Comparison of ENCODE assay signal across 1 cellular context in the genomic region with DNA sequence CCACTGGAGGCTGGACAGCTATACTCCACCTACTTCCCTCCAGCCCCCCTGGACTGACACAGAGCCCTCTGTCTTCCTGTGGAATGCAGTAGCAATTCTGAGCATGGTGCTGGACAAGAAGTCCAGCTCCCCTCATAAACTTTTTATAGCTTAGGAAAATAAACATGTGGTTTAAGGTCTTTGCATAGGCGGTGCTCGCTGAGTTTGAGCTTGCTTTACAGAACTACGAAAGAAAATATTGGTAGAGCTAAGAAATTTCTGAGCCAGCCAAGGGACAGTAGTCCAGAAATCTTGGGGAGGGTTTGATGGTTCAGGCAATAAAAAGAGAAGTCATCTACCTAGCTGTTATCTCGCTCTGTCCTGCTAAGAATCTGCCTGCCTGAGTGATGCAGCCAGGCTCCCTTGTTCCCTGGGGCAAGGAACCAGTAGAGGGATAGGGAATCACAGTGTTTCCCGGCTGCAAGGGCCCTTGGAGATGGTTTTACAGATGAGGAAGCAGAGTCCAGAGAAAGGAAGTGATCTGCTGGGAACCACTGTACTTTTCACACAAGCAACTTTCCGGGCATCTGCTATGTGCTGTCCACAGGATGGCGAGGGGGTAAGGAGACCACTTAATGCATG.
TF ChIP-seq lines count a peak whose summit lies in the region.

No MANE protein-coding gene starts in this region.

TF ChIP-seq in GM23338, 12 proteins besides CTCF, POLR2A, EP300 and RAD21 (continued from another document):
- TF ChIP-seq, protein P1, sequence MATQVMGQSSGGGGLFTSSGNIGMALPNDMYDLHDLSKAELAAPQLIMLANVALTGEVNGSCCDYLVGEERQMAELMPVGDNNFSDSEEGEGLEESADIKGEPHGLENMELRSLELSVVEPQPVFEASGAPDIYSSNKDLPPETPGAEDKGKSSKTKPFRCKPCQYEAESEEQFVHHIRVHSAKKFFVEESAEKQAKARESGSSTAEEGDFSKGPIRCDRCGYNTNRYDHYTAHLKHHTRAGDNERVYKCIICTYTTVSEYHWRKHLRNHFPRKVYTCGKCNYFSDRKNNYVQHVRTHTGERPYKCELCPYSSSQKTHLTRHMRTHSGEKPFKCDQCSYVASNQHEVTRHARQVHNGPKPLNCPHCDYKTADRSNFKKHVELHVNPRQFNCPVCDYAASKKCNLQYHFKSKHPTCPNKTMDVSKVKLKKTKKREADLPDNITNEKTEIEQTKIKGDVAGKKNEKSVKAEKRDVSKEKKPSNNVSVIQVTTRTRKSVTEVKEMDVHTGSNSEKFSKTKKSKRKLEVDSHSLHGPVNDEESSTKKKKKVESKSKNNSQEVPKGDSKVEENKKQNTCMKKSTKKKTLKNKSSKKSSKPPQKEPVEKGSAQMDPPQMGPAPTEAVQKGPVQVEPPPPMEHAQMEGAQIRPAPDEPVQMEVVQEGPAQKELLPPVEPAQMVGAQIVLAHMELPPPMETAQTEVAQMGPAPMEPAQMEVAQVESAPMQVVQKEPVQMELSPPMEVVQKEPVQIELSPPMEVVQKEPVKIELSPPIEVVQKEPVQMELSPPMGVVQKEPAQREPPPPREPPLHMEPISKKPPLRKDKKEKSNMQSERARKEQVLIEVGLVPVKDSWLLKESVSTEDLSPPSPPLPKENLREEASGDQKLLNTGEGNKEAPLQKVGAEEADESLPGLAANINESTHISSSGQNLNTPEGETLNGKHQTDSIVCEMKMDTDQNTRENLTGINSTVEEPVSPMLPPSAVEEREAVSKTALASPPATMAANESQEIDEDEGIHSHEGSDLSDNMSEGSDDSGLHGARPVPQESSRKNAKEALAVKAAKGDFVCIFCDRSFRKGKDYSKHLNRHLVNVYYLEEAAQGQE (IDR thresholded peaks at IDR 0.05; ENCODE audit: unreplicated experiment): no peak
- TF ChIP-seq ZNF114 (CRISPR knock-in tag; IDR thresholded peaks at IDR 0.05) (no peak), POLR2AphosphoS5 (IDR thresholded peaks at IDR 0.05; ENCODE audit: low read depth) (no peak), CREB1 (CRISPR knock-in tag; IDR thresholded peaks at IDR 0.05; ENCODE audit: low read depth) (no peak), ZNF331 (CRISPR knock-in tag; IDR thresholded peaks at IDR 0.05; ENCODE audit: low read depth) (no peak)
- TF ChIP-seq, protein P2, sequence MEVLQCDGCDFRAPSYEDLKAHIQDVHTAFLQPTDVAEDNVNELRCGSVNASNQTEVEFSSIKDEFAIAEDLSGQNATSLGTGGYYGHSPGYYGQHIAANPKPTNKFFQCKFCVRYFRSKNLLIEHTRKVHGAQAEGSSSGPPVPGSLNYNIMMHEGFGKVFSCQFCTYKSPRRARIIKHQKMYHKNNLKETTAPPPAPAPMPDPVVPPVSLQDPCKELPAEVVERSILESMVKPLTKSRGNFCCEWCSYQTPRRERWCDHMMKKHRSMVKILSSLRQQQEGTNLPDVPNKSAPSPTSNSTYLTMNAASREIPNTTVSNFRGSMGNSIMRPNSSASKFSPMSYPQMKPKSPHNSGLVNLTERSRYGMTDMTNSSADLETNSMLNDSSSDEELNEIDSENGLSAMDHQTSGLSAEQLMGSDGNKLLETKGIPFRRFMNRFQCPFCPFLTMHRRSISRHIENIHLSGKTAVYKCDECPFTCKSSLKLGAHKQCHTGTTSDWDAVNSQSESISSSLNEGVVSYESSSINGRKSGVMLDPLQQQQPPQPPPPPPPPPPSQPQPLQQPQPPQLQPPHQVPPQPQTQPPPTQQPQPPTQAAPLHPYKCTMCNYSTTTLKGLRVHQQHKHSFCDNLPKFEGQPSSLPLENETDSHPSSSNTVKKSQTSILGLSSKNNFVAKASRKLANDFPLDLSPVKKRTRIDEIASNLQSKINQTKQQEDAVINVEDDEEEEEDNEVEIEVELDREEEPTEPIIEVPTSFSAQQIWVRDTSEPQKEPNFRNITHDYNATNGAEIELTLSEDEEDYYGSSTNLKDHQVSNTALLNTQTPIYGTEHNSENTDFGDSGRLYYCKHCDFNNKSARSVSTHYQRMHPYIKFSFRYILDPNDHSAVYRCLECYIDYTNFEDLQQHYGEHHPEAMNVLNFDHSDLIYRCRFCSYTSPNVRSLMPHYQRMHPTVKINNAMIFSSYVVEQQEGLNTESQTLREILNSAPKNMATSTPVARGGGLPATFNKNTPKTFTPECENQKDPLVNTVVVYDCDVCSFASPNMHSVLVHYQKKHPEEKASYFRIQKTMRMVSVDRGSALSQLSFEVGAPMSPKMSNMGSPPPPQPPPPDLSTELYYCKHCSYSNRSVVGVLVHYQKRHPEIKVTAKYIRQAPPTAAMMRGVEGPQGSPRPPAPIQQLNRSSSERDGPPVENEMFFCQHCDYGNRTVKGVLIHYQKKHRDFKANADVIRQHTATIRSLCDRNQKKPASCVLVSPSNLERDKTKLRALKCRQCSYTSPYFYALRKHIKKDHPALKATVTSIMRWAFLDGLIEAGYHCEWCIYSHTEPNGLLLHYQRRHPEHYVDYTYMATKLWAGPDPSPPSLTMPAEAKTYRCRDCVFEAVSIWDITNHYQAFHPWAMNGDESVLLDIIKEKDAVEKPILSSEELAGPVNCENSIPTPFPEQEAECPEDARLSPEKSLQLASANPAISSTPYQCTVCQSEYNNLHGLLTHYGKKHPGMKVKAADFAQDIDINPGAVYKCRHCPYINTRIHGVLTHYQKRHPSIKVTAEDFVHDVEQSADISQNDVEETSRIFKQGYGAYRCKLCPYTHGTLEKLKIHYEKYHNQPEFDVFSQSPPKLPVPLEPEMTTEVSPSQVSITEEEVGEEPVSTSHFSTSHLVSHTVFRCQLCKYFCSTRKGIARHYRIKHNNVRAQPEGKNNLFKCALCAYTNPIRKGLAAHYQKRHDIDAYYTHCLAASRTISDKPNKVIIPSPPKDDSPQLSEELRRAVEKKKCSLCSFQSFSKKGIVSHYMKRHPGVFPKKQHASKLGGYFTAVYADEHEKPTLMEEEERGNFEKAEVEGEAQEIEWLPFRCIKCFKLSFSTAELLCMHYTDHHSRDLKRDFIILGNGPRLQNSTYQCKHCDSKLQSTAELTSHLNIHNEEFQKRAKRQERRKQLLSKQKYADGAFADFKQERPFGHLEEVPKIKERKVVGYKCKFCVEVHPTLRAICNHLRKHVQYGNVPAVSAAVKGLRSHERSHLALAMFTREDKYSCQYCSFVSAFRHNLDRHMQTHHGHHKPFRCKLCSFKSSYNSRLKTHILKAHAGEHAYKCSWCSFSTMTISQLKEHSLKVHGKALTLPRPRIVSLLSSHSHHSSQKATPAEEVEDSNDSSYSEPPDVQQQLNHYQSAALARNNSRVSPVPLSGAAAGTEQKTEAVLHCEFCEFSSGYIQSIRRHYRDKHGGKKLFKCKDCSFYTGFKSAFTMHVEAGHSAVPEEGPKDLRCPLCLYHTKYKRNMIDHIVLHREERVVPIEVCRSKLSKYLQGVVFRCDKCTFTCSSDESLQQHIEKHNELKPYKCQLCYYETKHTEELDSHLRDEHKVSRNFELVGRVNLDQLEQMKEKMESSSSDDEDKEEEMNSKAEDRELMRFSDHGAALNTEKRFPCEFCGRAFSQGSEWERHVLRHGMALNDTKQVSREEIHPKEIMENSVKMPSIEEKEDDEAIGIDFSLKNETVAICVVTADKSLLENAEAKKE (CRISPR knock-in tag; IDR thresholded peaks at IDR 0.05): no peak
- TF ChIP-seq, protein P3, sequence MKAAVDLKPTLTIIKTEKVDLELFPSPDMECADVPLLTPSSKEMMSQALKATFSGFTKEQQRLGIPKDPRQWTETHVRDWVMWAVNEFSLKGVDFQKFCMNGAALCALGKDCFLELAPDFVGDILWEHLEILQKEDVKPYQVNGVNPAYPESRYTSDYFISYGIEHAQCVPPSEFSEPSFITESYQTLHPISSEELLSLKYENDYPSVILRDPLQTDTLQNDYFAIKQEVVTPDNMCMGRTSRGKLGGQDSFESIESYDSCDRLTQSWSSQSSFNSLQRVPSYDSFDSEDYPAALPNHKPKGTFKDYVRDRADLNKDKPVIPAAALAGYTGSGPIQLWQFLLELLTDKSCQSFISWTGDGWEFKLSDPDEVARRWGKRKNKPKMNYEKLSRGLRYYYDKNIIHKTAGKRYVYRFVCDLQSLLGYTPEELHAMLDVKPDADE (IDR thresholded peaks at IDR 0.05): no peak
